In genomic region chr12:26704684-26705475, GRCh38 we compare ENCODE assay signal across 2 cellular contexts.
TF ChIP-seq lines count a peak whose summit lies in the region.

No MANE protein-coding gene starts in this region.

TF ChIP-seq in A549, 52 proteins besides CTCF, POLR2A, EP300 and RAD21:
- TF ChIP-seq HEYL (CRISPR knock-in tag; IDR thresholded peaks at IDR 0.05) (no peak), GATA3 (IDR thresholded peaks at IDR 0.05; ENCODE audit: borderline replicate concordance) (peak; percentile 57; the same call in 1 of the 2 replicates), EHMT2 (IDR thresholded peaks at IDR 0.05; ENCODE audit: low read depth) (no peak)
TF ChIP-seq in A549: peak in this region for 1.

TF ChIP-seq in IMR-90, 13 proteins besides CTCF, POLR2A, EP300 and RAD21:
- no peak for TF ChIP-seq NFE2L2 (IDR thresholded peaks at IDR 0.05; ENCODE audit: low read depth, low read length)
- TF ChIP-seq FOS (IDR thresholded peaks at IDR 0.05; ENCODE audit: low read depth, low read length): no peak
- TF ChIP-seq MAFK (IDR thresholded peaks at IDR 0.05; ENCODE audit: low read depth, low read length): no peak
TF ChIP-seq in IMR-90: peak in this region for 0.
